15 cellular contexts compared by ENCODE assay signal in genomic region chr4:164734476-164734875, GRCh38. TPM values are rescaled to one million over a fixed set of nuclear protein-coding genes. Genes with fewer than 3 reads are reported as not detected.
DNase-seq lines count a peak whose midpoint lies in the region; ATAC-seq lines count a peak whose summit lies in the region.
"Had no signal": no experiment of that assay in that cellular context is flagged by ENCODE, and none has a peak within 500 bp of the region (broad histone marks: within the 10 kb centered on the region; RNA-seq: fewer than 3 reads in every experiment).

No MANE protein-coding gene starts in this region.

- H3K4me2 ChIP-seq in BLaER1 = peak overlapping the region; percentile 12; the same call in 1 of the 2 replicates

- H3K36me3 ChIP-seq in BLaER1 = no peaks in the 10 kb centered on the region
- H3K36me3 ChIP-seq: heart left ventricle, left ventricle myocardium inferior had no signal

- 0 out of 2 replicates have a peak, but pooled peaks cover 4% of the 10 kb centered on the region for H3K9me3 ChIP-seq in BLaER1
- H3K9me3 ChIP-seq: body of pancreas, heart left ventricle, left ventricle myocardium inferior had no signal

- peaks cover 21% of the 10 kb centered on the region for H3K4me1 ChIP-seq in BLaER1
- H3K4me1 ChIP-seq: body of pancreas, heart left ventricle had no signal

- intact Hi-C loops in left colon (cut with DNase I, micrococcal nuclease) = loop anchor here in 1 of 2 donors (10.0 kb wide), 1 partner anchor 1180 kb away; no protein-coding TSS in a partner anchor
- intact Hi-C loops in Right ventricle myocardium inferior (cut with DNase I) = no loop called here

- no peak overlapping the region for H3K27ac ChIP-seq in BLaER1
- H3K27ac ChIP-seq: body of pancreas, heart left ventricle, left ventricle myocardium inferior had no signal

- no peak overlapping the region for H3K4me3 ChIP-seq in BLaER1
- H3K4me3 ChIP-seq: body of pancreas, heart left ventricle, left ventricle myocardium inferior had no signal

- DNase-seq in RKO (ENCODE audit: low spot score) = peak; percentile 28
- DNase-seq in activated T-cell treated with anti-CD3 and anti-CD28 coated beads for 4 hours = no peak
- DNase-seq in left colon = no peak
- DNase-seq in Right ventricle myocardium inferior (ENCODE audit: missing footprints) = no peak
- DNase-seq: activated T-cell treated with anti-CD3 and anti-CD28 coated beads, Interleukin-2, amount 50 U/mL, for 72 hours; body of pancreas; heart left ventricle; left ventricle myocardium inferior; NCI-H187 had no signal

- no peaks in the 10 kb centered on the region for H3K27me3 ChIP-seq in BLaER1
- H3K27me3 ChIP-seq: body of pancreas, heart left ventricle had no signal

- ATAC-seq in GM19395 (IDR thresholded peaks at IDR 0.05; ENCODE audit: unreplicated experiment) (peak; percentile 76), HG03342 (IDR thresholded peaks at IDR 0.05; ENCODE audit: unreplicated experiment) (peak; percentile 71), left colon (no peak), GM21576 (IDR thresholded peaks at IDR 0.05; ENCODE audit: unreplicated experiment) (no peak), Right ventricle myocardium inferior (no peak)
- ATAC-seq: activated T-cell treated with anti-CD3 and anti-CD28 coated beads, Interleukin-2, amount 50 U/mL, for 72 hours; body of pancreas; heart left ventricle; Panc1 had no signal

- no peaks in the 10 kb centered on the region for H4K20me1 ChIP-seq in BLaER1

- no peak overlapping the region for H3K9ac ChIP-seq in BLaER1

RNA-seq across cellular contexts. Expression of gene SMIM31, which starts 19.5 kb away (rescaled TPM):
- total RNA-seq in left colon (10 to 100 TPM; 30.6 to 31.9 TPM), Right ventricle myocardium inferior (not detected)
- total RNA-seq: activated T-cell treated with anti-CD3 and anti-CD28 coated beads, Interleukin-2, amount 50 U/mL, for 72 hours; G401; heart left ventricle; left ventricle myocardium inferior had no signal

Comparison
In these comparisons a context has a peak if more than half of its experiments do, and no peak if none do; other contexts are left out.
1. ATAC-seq: peak in GM19395 (single experiment) and HG03342 (single experiment); none in left colon (single experiment), GM21576 (single experiment) and Right ventricle myocardium inferior (single experiment).
2. RNA of gene SMIM31, which starts 19.5 kb away (total RNA-seq): 30.6 to 31.9 TPM in left colon; not detected in Right ventricle myocardium inferior (single experiment); every median in the first group is over 10 times any median in the second.